Comparison of ENCODE assay signal across 1 cellular context in the genomic region with DNA sequence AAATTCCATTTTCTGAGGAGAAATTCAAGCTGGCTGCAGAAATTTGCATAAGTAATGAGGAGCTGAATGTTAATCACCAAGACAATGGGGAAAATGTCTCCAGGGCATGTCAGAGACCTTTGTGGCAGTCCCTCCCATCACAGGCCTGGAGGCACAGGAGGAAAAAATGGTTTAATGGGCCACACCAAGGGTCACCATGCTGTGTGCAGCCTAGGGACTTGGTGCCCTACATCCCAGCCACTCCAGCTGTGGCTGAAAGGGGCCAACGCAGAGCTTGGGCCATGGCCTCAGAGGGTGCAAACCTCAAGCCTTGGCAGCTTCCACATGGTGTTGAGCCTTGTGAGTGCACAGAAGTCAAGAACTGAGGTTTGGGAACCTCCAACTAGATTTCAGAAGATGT.
TF ChIP-seq lines count a peak whose summit lies in the region.

No MANE protein-coding gene starts in this region.

TF ChIP-seq in HepG2, 621 proteins besides CTCF, POLR2A, EP300 and RAD21 (continued from another document):
- TF ChIP-seq CBX5 (CRISPR knock-in tag; IDR thresholded peaks at IDR 0.05; ENCODE audit: borderline replicate concordance) = peak; percentile 88
- TF ChIP-seq DR1 (CRISPR knock-in tag; IDR thresholded peaks at IDR 0.05) = peak; percentile 20; the same call in 1 of the 2 replicates
- peak; percentile 40; the same call in 1 of the 2 replicates for TF ChIP-seq TRIM24 (CRISPR knock-in tag; IDR thresholded peaks at IDR 0.05)
- TF ChIP-seq ZMYM2 (CRISPR knock-in tag; IDR thresholded peaks at IDR 0.05) = 0 out of 2 replicates have a peak, but pooled peaks have one; percentile 31
- TF ChIP-seq, protein P1, sequence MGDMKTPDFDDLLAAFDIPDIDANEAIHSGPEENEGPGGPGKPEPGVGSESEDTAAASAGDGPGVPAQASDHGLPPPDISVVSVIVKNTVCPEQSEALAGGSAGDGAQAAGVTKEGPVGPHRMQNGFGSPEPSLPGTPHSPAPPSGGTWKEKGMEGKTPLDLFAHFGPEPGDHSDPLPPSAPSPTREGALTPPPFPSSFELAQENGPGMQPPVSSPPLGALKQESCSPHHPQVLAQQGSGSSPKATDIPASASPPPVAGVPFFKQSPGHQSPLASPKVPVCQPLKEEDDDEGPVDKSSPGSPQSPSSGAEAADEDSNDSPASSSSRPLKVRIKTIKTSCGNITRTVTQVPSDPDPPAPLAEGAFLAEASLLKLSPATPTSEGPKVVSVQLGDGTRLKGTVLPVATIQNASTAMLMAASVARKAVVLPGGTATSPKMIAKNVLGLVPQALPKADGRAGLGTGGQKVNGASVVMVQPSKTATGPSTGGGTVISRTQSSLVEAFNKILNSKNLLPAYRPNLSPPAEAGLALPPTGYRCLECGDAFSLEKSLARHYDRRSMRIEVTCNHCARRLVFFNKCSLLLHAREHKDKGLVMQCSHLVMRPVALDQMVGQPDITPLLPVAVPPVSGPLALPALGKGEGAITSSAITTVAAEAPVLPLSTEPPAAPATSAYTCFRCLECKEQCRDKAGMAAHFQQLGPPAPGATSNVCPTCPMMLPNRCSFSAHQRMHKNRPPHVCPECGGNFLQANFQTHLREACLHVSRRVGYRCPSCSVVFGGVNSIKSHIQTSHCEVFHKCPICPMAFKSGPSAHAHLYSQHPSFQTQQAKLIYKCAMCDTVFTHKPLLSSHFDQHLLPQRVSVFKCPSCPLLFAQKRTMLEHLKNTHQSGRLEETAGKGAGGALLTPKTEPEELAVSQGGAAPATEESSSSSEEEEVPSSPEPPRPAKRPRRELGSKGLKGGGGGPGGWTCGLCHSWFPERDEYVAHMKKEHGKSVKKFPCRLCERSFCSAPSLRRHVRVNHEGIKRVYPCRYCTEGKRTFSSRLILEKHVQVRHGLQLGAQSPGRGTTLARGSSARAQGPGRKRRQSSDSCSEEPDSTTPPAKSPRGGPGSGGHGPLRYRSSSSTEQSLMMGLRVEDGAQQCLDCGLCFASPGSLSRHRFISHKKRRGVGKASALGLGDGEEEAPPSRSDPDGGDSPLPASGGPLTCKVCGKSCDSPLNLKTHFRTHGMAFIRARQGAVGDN (CRISPR knock-in tag; IDR thresholded peaks at IDR 0.05) = peak; percentile 42
- TF ChIP-seq ZMYM4 (CRISPR knock-in tag; IDR thresholded peaks at IDR 0.05) = peak; percentile 39; the same call in 1 of the 2 replicates
- TF ChIP-seq, protein P2, sequence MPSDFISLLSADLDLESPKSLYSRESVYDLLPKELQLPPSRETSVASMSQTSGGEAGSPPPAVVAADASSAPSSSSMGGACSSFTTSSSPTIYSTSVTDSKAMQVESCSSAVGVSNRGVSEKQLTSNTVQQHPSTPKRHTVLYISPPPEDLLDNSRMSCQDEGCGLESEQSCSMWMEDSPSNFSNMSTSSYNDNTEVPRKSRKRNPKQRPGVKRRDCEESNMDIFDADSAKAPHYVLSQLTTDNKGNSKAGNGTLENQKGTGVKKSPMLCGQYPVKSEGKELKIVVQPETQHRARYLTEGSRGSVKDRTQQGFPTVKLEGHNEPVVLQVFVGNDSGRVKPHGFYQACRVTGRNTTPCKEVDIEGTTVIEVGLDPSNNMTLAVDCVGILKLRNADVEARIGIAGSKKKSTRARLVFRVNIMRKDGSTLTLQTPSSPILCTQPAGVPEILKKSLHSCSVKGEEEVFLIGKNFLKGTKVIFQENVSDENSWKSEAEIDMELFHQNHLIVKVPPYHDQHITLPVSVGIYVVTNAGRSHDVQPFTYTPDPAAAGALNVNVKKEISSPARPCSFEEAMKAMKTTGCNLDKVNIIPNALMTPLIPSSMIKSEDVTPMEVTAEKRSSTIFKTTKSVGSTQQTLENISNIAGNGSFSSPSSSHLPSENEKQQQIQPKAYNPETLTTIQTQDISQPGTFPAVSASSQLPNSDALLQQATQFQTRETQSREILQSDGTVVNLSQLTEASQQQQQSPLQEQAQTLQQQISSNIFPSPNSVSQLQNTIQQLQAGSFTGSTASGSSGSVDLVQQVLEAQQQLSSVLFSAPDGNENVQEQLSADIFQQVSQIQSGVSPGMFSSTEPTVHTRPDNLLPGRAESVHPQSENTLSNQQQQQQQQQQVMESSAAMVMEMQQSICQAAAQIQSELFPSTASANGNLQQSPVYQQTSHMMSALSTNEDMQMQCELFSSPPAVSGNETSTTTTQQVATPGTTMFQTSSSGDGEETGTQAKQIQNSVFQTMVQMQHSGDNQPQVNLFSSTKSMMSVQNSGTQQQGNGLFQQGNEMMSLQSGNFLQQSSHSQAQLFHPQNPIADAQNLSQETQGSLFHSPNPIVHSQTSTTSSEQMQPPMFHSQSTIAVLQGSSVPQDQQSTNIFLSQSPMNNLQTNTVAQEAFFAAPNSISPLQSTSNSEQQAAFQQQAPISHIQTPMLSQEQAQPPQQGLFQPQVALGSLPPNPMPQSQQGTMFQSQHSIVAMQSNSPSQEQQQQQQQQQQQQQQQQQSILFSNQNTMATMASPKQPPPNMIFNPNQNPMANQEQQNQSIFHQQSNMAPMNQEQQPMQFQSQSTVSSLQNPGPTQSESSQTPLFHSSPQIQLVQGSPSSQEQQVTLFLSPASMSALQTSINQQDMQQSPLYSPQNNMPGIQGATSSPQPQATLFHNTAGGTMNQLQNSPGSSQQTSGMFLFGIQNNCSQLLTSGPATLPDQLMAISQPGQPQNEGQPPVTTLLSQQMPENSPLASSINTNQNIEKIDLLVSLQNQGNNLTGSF (CRISPR knock-in tag; IDR thresholded peaks at IDR 0.05) = 0 out of 2 replicates have a peak, but pooled peaks have one; percentile 25
- TF ChIP-seq, protein P3, sequence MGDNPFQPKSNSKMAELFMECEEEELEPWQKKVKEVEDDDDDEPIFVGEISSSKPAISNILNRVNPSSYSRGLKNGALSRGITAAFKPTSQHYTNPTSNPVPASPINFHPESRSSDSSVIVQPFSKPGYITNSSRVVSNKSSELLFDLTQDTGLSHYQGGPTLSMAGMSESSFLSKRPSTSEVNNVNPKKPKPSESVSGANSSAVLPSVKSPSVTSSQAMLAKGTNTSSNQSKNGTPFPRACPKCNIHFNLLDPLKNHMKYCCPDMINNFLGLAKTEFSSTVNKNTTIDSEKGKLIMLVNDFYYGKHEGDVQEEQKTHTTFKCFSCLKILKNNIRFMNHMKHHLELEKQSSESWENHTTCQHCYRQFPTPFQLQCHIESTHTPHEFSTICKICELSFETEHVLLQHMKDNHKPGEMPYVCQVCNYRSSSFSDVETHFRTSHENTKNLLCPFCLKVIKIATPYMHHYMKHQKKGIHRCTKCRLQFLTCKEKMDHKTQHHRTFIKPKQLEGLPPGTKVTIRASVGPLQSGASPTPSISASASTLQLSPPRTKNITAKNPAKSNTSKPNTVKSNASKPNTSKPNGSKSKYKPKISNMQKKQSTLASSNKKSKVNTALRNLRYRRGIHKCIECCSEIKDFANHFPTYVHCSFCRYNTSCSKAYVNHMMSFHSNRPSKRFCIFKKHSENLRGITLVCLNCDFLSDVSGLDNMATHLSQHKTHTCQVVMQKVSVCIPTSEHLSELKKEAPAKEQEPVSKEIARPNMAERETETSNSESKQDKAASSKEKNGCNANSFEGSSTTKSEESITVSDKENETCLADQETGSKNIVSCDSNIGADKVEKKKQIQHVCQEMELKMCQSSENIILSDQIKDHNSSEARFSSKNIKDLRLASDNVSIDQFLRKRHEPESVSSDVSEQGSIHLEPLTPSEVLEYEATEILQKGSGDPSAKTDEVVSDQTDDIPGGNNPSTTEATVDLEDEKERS (CRISPR knock-in tag; IDR thresholded peaks at IDR 0.05) = peak; percentile 99
- TF ChIP-seq ZFP36 (IDR thresholded peaks at IDR 0.05; ENCODE audit: borderline replicate concordance, low read depth, low read length, partially characterized antibody) = peak; percentile 91
- 0 out of 2 replicates have a peak, but pooled peaks have one; percentile 22 for TF ChIP-seq ZMYM3 (CRISPR knock-in tag; IDR thresholded peaks at IDR 0.05)
- peak; percentile 21; the same call in 1 of the 2 replicates for TF ChIP-seq YEATS4 (CRISPR knock-in tag; IDR thresholded peaks at IDR 0.05; ENCODE audit: borderline replicate concordance)
- TF ChIP-seq, protein P4, sequence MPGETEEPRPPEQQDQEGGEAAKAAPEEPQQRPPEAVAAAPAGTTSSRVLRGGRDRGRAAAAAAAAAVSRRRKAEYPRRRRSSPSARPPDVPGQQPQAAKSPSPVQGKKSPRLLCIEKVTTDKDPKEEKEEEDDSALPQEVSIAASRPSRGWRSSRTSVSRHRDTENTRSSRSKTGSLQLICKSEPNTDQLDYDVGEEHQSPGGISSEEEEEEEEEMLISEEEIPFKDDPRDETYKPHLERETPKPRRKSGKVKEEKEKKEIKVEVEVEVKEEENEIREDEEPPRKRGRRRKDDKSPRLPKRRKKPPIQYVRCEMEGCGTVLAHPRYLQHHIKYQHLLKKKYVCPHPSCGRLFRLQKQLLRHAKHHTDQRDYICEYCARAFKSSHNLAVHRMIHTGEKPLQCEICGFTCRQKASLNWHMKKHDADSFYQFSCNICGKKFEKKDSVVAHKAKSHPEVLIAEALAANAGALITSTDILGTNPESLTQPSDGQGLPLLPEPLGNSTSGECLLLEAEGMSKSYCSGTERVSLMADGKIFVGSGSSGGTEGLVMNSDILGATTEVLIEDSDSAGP (CRISPR knock-in tag; IDR thresholded peaks at IDR 0.05; ENCODE audit: borderline replicate concordance) = 0 out of 2 replicates have a peak, but pooled peaks have one; percentile 30
- TF ChIP-seq SETDB1 (CRISPR knock-in tag; IDR thresholded peaks at IDR 0.05; ENCODE audit: borderline replicate concordance) = peak; percentile 94
- peak; percentile 41; the same call in 1 of the 2 replicates for TF ChIP-seq BRD4 (CRISPR knock-in tag; IDR thresholded peaks at IDR 0.05)
- TF ChIP-seq MYC (CRISPR knock-in tag; IDR thresholded peaks at IDR 0.05; ENCODE audit: borderline replicate concordance) = 0 out of 2 replicates have a peak, but pooled peaks have one; percentile 28
- 0 out of 2 replicates have a peak, but pooled peaks have one; percentile 48 for TF ChIP-seq ZNF768 (CRISPR knock-in tag; IDR thresholded peaks at IDR 0.05)
TF ChIP-seq in HepG2: peak in this region for 18; not testable (repeated sequence) for 603.
